In genomic region chr1:40692429-40692905, GRCh38 we compare ENCODE assay signal across 8 cellular contexts. TPM values are rescaled to one million over a fixed set of nuclear protein-coding genes. Genes with fewer than 3 reads are reported as not detected.
A peak's percentile ranks its signal among the peaks of the same experiment; 100 is the strongest.
DNase-seq lines count a peak whose midpoint lies in the region; FAIRE-seq and TF ChIP-seq lines count a peak whose summit lies in the region.

No MANE protein-coding gene starts in this region.

- H3K36me3 Mint-ChIP-seq in immature natural killer cell = peaks cover 3 to 5% (median 3%) of the 10 kb centered on the region in 3 donors

- H3K4me3 ChIP-seq in GM12875 (ENCODE audit: low read depth, low read length) (peak overlapping the region; percentile 97), small intestine (ENCODE audit: low read depth in 1 of 2, low read length in 2 of 2) (peak overlapping the region; percentile 63 to 66)

- H3K9me3 Mint-ChIP-seq in immature natural killer cell = no peaks in the 10 kb centered on the region

- no peaks in the 10 kb centered on the region for H3K27me3 ChIP-seq in small intestine (ENCODE audit: control insufficient read depth in 2 of 2, insufficient read depth in 2 of 2, low read length in 2 of 2)

- peaks cover 64 to 71% of the 10 kb centered on the region in 2 donors for H3K4me1 Mint-ChIP-seq in immature natural killer cell

- H3K27ac Mint-ChIP-seq in immature natural killer cell = peak overlapping the region; percentile 97 to 99 (median 98)

- 2 to 3% (median 2%) methylated on average over 9 of the region's 9 CpGs for WGBS in small intestine, 3 donors

- peaks cover 0 to 2% of the 10 kb centered on the region in 2 donors for H3K36me3 ChIP-seq in small intestine (ENCODE audit: control insufficient read depth in 2 of 2, insufficient read depth in 2 of 2, low read length in 2 of 2)

- DNase-seq in immature natural killer cell (no peak), small intestine (peak; percentile 51), NCI-H1417 treated with DMSO at 0.1 percent for 48 hours (lab: John Stamatoyannopoulos, UW) (no peak), amniotic stem cell (lab: John Stamatoyannopoulos, UW) (no peak), HPDE6-E6E7 (ENCODE audit: extremely low spot score) (no peak)

- no peak for TF ChIP-seq CTCF in GM12875 (IDR thresholded peaks at IDR 0.05; ENCODE audit: borderline replicate concordance, insufficient read depth, low read depth, low read length)

- TF ChIP-seq EP300 in Ishikawa (IDR thresholded peaks at IDR 0.05; ENCODE audit: borderline replicate concordance) = no peak

- no peaks in the 10 kb centered on the region for H3K9me3 ChIP-seq in small intestine (ENCODE audit: control insufficient read depth, low read depth)

- H3K27me3 Mint-ChIP-seq in immature natural killer cell (ENCODE audit: low read depth in 3 of 3) = peaks cover 7 to 16% (median 12%) of the 10 kb centered on the region in 3 donors

- peaks cover 10 to 11% of the 10 kb centered on the region in 2 donors for H3K4me1 ChIP-seq in small intestine (ENCODE audit: control insufficient read depth in 2 of 2, insufficient read depth in 1 of 2, low read depth in 1 of 2, low read length in 1 of 2)

- H3K27ac ChIP-seq in angular gyrus (ENCODE audit: low read depth, low read length) (peak overlapping the region; percentile 98), small intestine (ENCODE audit: low read depth in 1 of 2, low read length in 1 of 2) (peak overlapping the region; percentile 88 to 96)

- no peak for TF ChIP-seq RAD21 in Ishikawa (IDR thresholded peaks at IDR 0.05; ENCODE audit: low read depth)

- no peak for FAIRE-seq in small intestine (lab: Jason Lieb, UNC)

- peak overlapping the region; percentile 93 to 97 (median 95) for H3K4me3 Mint-ChIP-seq in immature natural killer cell

TF ChIP-seq in Ishikawa, 13 proteins besides CTCF, POLR2A, EP300 and RAD21:
- TF ChIP-seq NFIC (IDR thresholded peaks at IDR 0.05) (no peak), USF1 (IDR thresholded peaks at IDR 0.05) (peak; percentile 43; the same call in 1 of the 2 replicates), YY1 (IDR thresholded peaks at IDR 0.05; ENCODE audit: low read depth) (no peak)
TF ChIP-seq in Ishikawa: peak in this region for 1.

RNA-seq across cellular contexts. Expression of gene NFYC, which starts 1.0 kb away (rescaled TPM):
- polyA plus RNA-seq in immature natural killer cell (10 to 100 TPM; 33.8 to 66.0 (median 53.4) TPM), small intestine (10 to 100 TPM; 35.7 to 49.2 (median 35.9) TPM)

RNA-seq across cellular contexts. Expression of gene RIMS3, which starts 27.0 kb away (rescaled TPM):
- polyA plus RNA-seq in immature natural killer cell (1 to 10 TPM in 2 of 3 donors, under 1 TPM in 1; 0.31 to 1.7 (median 1.3) TPM), small intestine (1 to 10 TPM in 1 of 3 donors, under 1 TPM in 1, not detected in 1; under 0.01 to 3.4 TPM)
